ENCODE assay signal across 8 cellular contexts in genomic region chr3:125054436-125055164, GRCh38. TPM values are rescaled to one million over a fixed set of nuclear protein-coding genes. Genes with fewer than 3 reads are reported as not detected.
A peak's percentile ranks its signal among the peaks of the same experiment; 100 is the strongest.
DNase-seq lines count a peak whose midpoint lies in the region; ATAC-seq, FAIRE-seq and TF ChIP-seq lines count a peak whose summit lies in the region.

No MANE protein-coding gene starts in this region.

- peak overlapping the region; percentile 58 to 84 (median 60) for H3K4me3 ChIP-seq in keratinocyte (ENCODE audit: control insufficient read depth in 2 of 3, extremely low read depth in 1 of 3, insufficient read depth in 2 of 3, low read depth in 1 of 3, low read length in 3 of 3)

- H3K9me1 ChIP-seq in keratinocyte (ENCODE audit: control insufficient read depth, extremely low read depth, insufficient read depth, low read length) = no peaks in the 10 kb centered on the region

- peak overlapping the region; percentile 82 for H3K4me2 ChIP-seq in keratinocyte (ENCODE audit: control insufficient read depth, extremely low read depth, insufficient read depth, low read depth, low read length)

- H2AFZ ChIP-seq in keratinocyte (ENCODE audit: control insufficient read depth, low read length) = peak overlapping the region; percentile 62

- no peak overlapping the region for H3K27ac ChIP-seq in keratinocyte (ENCODE audit: control insufficient read depth, insufficient read depth, low read length)

- peaks cover 20% of the 10 kb centered on the region for H3K79me2 ChIP-seq in keratinocyte (ENCODE audit: control insufficient read depth, insufficient read depth, low read length)

- dilution Hi-C loops in keratinocyte (cut with MboI; ENCODE audit: extremely low pct_ligation_motif_present, low sequenced_read_pairs) = no loop called here

- peak; percentile 3 for ATAC-seq in GM19395 (IDR thresholded peaks at IDR 0.05; ENCODE audit: unreplicated experiment)
- no peak for ATAC-seq in stimulated activated effector memory CD8-positive, alpha-beta T cell treated with anti-CD3 and anti-CD28 coated beads, Interleukin-12 subunit alpha, Interleukin-12 subunit beta, amount 100 ng/mL, for 72 hours
- ATAC-seq in HG03139 (IDR thresholded peaks at IDR 0.05; ENCODE audit: unreplicated experiment) = no peak

- peaks cover 80% of the 10 kb centered on the region for H3K27me3 Mint-ChIP-seq in Calu3 (ENCODE audit: unreplicated experiment)
- peaks cover 6% of the 10 kb centered on the region for H3K27me3 Mint-ChIP-seq in brain

- H3K36me3 ChIP-seq in keratinocyte (ENCODE audit: control insufficient read depth in 2 of 2, extremely low read depth in 1 of 2, insufficient read depth in 2 of 2, low read length in 2 of 2) = no peaks in the 10 kb centered on the region

- intact Hi-C loops in Calu3 (cut with micrococcal nuclease; ENCODE audit: unreplicated experiment) = loop anchor here (10.0 kb wide), 1 partner anchor 130 kb away; no protein-coding TSS in a partner anchor

- CTCF ChIA-PET in Calu3 (lab: Charles Lee) = no interaction called here

- H3K27me3 ChIP-seq in keratinocyte (ENCODE audit: control insufficient read depth, extremely low read depth, insufficient read depth, low read length) = no peaks in the 10 kb centered on the region

- DNase-seq in Calu3 = no peak
- peak; percentile 68 for DNase-seq in NAMALWA (ENCODE audit: low spot score)
- DNase-seq in keratinocyte (ENCODE audit: low read depth, low spot score) = no peak
- no peak for DNase-seq in stimulated activated effector memory CD8-positive, alpha-beta T cell treated with anti-CD3 and anti-CD28 coated beads, Interleukin-12 subunit alpha, Interleukin-12 subunit beta, amount 100 ng/mL, for 72 hours (ENCODE audit: low spot score in 2 of 2)
- no peak for DNase-seq in NCI-H187 (lab: John Stamatoyannopoulos, UW)

- H3K4me1 ChIP-seq in keratinocyte (ENCODE audit: control insufficient read depth, extremely low read depth, insufficient read depth, low read length) = peaks cover 65% of the 10 kb centered on the region

- TF ChIP-seq CTCF in Calu3 (IDR thresholded peaks at IDR 0.05; ENCODE audit: unreplicated experiment) = no peak
- no peak for TF ChIP-seq CTCF in brain (conservative IDR thresholded peaks at IDR 0.05)
- no peak for TF ChIP-seq CTCF in keratinocyte (optimal IDR thresholded peaks at IDR 0.05 in 1 of 3, IDR thresholded peaks at IDR 0.05 in 1 of 3, conservative IDR thresholded peaks at IDR 0.05 in 1 of 3; ENCODE audit: extremely low read depth in 1 of 3, insufficient read depth in 2 of 3, low read length in 3 of 3)

- H3K36me3 Mint-ChIP-seq in Calu3 (ENCODE audit: insufficient read depth, unreplicated experiment) (peaks cover 6% of the 10 kb centered on the region), brain (no peaks in the 10 kb centered on the region)
- H3K36me3 Mint-ChIP-seq in stimulated activated effector memory CD8-positive, alpha-beta T cell treated with anti-CD3 and anti-CD28 coated beads, Interleukin-12 subunit alpha, Interleukin-12 subunit beta, amount 100 ng/mL, for 72 hours = peaks cover 13% of the 10 kb centered on the region

- H4K20me1 ChIP-seq in keratinocyte (ENCODE audit: control insufficient read depth, extremely low read depth, insufficient read depth, low read length) = no peaks in the 10 kb centered on the region

- H3K4me1 Mint-ChIP-seq in Calu3 (ENCODE audit: low read depth, unreplicated experiment) (peaks cover 10% of the 10 kb centered on the region), brain (peaks cover 61% of the 10 kb centered on the region)
- H3K4me1 Mint-ChIP-seq in stimulated activated effector memory CD8-positive, alpha-beta T cell treated with anti-CD3 and anti-CD28 coated beads, Interleukin-12 subunit alpha, Interleukin-12 subunit beta, amount 100 ng/mL, for 72 hours = peaks cover 52% of the 10 kb centered on the region

- H3K27ac Mint-ChIP-seq in Calu3 (ENCODE audit: unreplicated experiment) (no peak overlapping the region), brain (peak overlapping the region; percentile 82 to 97 (median 92))
- H3K27ac Mint-ChIP-seq in stimulated activated effector memory CD8-positive, alpha-beta T cell treated with anti-CD3 and anti-CD28 coated beads, Interleukin-12 subunit alpha, Interleukin-12 subunit beta, amount 100 ng/mL, for 72 hours = peak overlapping the region; percentile 84

- no peaks in the 10 kb centered on the region for H3K9me3 Mint-ChIP-seq in Calu3 (ENCODE audit: low read depth, unreplicated experiment)
- H3K9me3 Mint-ChIP-seq in brain = peaks cover 0 to 2% (median 0%) of the 10 kb centered on the region in 5 experiments
- H3K9me3 Mint-ChIP-seq in stimulated activated effector memory CD8-positive, alpha-beta T cell treated with anti-CD3 and anti-CD28 coated beads, Interleukin-12 subunit alpha, Interleukin-12 subunit beta, amount 100 ng/mL, for 72 hours = no peaks in the 10 kb centered on the region

- H3K4me3 Mint-ChIP-seq in Calu3 (ENCODE audit: low read depth, unreplicated experiment) (peak overlapping the region; percentile 58), brain (peak overlapping the region; percentile 85 to 97 (median 92))
- peak overlapping the region; percentile 84 for H3K4me3 Mint-ChIP-seq in stimulated activated effector memory CD8-positive, alpha-beta T cell treated with anti-CD3 and anti-CD28 coated beads, Interleukin-12 subunit alpha, Interleukin-12 subunit beta, amount 100 ng/mL, for 72 hours

- H3K9ac ChIP-seq in keratinocyte (ENCODE audit: control insufficient read depth, extremely low read depth, insufficient read depth, low read length) = peak overlapping the region; percentile 52

- FAIRE-seq in keratinocyte (lab: Jason Lieb, UNC) = peak; percentile 55

- BruUV-seq in Calu3 (replicated peaks; lab: Mats Ljungman, UMichigan) = no TSS peak

- no peaks in the 10 kb centered on the region for H3K9me3 ChIP-seq in keratinocyte (ENCODE audit: control insufficient read depth, low read depth, low read length)

RNA-seq across cellular contexts. Expression of gene HEG1, which starts 1.2 kb away (rescaled TPM):
- total RNA-seq in Calu3 (2022) = 0.51 and 0.97 TPM in 2 replicates
- polyA plus RNA-seq in brain (ENCODE audit: insufficient read depth, low read depth, low replicate concordance) = 13.9 TPM
- polyA plus RNA-seq in keratinocyte = 10.9 to 20.7 TPM (median 12.7 TPM) in 3 replicates
- polyA plus RNA-seq in keratinocyte (2011; ENCODE audit: low read depth) = 9.8 TPM
- polyA plus RNA-seq in keratinocyte (2011; cell fraction: cytosol; rRNA removed) = 7.6 and 9.3 TPM in 2 replicates
- 65.3 and 68.5 TPM in 2 replicates for polyA plus RNA-seq in keratinocyte (2011; cell fraction: nucleus; rRNA removed)
- 6.3 and 15.6 TPM in 2 replicates for polyA plus RNA-seq in keratinocyte (2012; ENCODE audit: low replicate concordance)
- 20.3 to 90.3 TPM (median 33.3 TPM) in 3 replicates for polyA minus RNA-seq in keratinocyte
- 17.1 TPM for polyA minus RNA-seq in keratinocyte (2011; cell fraction: cytosol; rRNA and poly(A)+ RNA removed)
- polyA minus RNA-seq in keratinocyte (2011; cell fraction: nucleus; rRNA and poly(A)+ RNA removed) = 63.9 and 119 TPM in 2 replicates
